12 cellular contexts compared by ENCODE assay signal in genomic region chr20:17023811-17024210, GRCh38.
A peak's percentile ranks its signal among the peaks of the same experiment; 100 is the strongest.
DNase-seq lines count a peak whose midpoint lies in the region; ATAC-seq, FAIRE-seq and TF ChIP-seq lines count a peak whose summit lies in the region.
"Had no signal": no experiment of that assay in that cellular context is flagged by ENCODE, and none has a peak within 500 bp of the region (broad histone marks: within the 10 kb centered on the region; RNA-seq: fewer than 3 reads in every experiment).

No MANE protein-coding gene starts in this region.

- H3K4me1 ChIP-seq in A549 (no peaks in the 10 kb centered on the region), IMR-90 (ENCODE audit: control insufficient read depth, insufficient read depth, low read length) (peaks cover 12% of the 10 kb centered on the region), left lung (no peaks in the 10 kb centered on the region), aorta (ENCODE audit: control insufficient read depth in 1 of 2, insufficient read depth in 2 of 2, low read length in 2 of 2) (no peaks in the 10 kb centered on the region)

- no TSS peak for BruUV-seq in IMR-90 (replicated peaks; lab: Mats Ljungman, UMichigan)

- no peak overlapping the region for H3K27ac ChIP-seq in A549
- peak overlapping the region; percentile 67 for H3K27ac ChIP-seq in IMR-90 (ENCODE audit: insufficient read depth, low read length)
- no peak overlapping the region for H3K27ac ChIP-seq in left lung
- H3K27ac ChIP-seq in aorta (ENCODE audit: low read depth in 1 of 2, low read length in 2 of 2), result no peak overlapping the region
- H3K27ac ChIP-seq in coronary artery, result no peak overlapping the region

- 21% methylated on average over 8 of the region's 8 CpGs for WGBS in A549 (ENCODE audit: missing lambda C conversion rate)
- 11% methylated on average over 3 of the region's 8 CpGs; no CpG with 5 or more reads in 1 of the 2 experiments for WGBS in IMR-90 (ENCODE audit: extremely low coverage in 2 of 2, insufficient read length in 1 of 2), 2 experiments
- WGBS in aorta, 2 donors, result 20 to 23% methylated on average over 8 of the region's 8 CpGs

- H4K20me1 ChIP-seq in IMR-90 (ENCODE audit: insufficient read depth, low read length), result no peaks in the 10 kb centered on the region

- H3K27me3 ChIP-seq in IMR-90 (ENCODE audit: control insufficient read depth, insufficient read depth, low read length), result no peaks in the 10 kb centered on the region
- no peaks in the 10 kb centered on the region for H3K27me3 ChIP-seq in left lung
- H3K27me3 ChIP-seq in aorta (ENCODE audit: control insufficient read depth in 1 of 2, insufficient read depth in 2 of 2, low read length in 1 of 2), result no peaks in the 10 kb centered on the region

- H2BK20ac ChIP-seq in IMR-90 (ENCODE audit: low read depth, low read length), result peak overlapping the region; percentile 11

- H2BK15ac ChIP-seq in IMR-90 (ENCODE audit: low read depth, low read length), result peak overlapping the region; percentile 48; the same call in 2 of the 3 replicates

- H3K9me1 ChIP-seq in IMR-90 (ENCODE audit: insufficient read depth, low read length), result 0 out of 2 replicates have a peak, but pooled peaks cover 2% of the 10 kb centered on the region

- peak overlapping the region; percentile 13; the same call in 1 of the 2 replicates for H3K9ac ChIP-seq in IMR-90 (ENCODE audit: low read depth, low read length)

- H2BK5ac ChIP-seq in IMR-90 (ENCODE audit: low read depth, low read length, poor library complexity, severe bottlenecking), result peak overlapping the region; percentile 49

- DNase-seq in A549 (ENCODE audit: low read depth in 1 of 2, low spot score in 1 of 2) (no peak), IMR-90 (peak; percentile 28), SHP77 treated with DMSO at 0.1 percent for 48 hours (lab: John Stamatoyannopoulos, UW) (peak; percentile 64), left lung (peak; percentile 68 to 79), aorta (no peak), coronary artery (ENCODE audit: low spot score) (no peak), middle frontal gyrus (ENCODE audit: extremely low spot score, low spot score) (no peak)
- no peak for DNase-seq in stimulated activated CD4-positive, alpha-beta T cell treated with anti-CD3 and anti-CD28 coated beads, Interleukin-4, amount 100 ng/mL, for 24 hours
- DNase-seq: activated B cell treated with CpG ODN at 0.5 μM for 24 hours; midbrain; stimulated activated CD4-positive, alpha-beta T cell treated with anti-CD3 and anti-CD28 coated beads, Interleukin-15, amount 100 ng/mL, for 24 hours had no signal

- no peak overlapping the region for H3K14ac ChIP-seq in IMR-90 (replicated peaks; ENCODE audit: low read depth, low read length)

- ATAC-seq in A549, result peak in 1 of 2 experiments; percentile 29; a peak in 1 of 6 replicates
- peak; percentile 55 for ATAC-seq in IMR-90 (ENCODE audit: low read depth)
- ATAC-seq in left lung, result peak; percentile 96
- ATAC-seq in aorta (ENCODE audit: low FRiP score), result no peak
- ATAC-seq: esophagus mucosa had no signal

- H2AK5ac ChIP-seq in IMR-90 (ENCODE audit: low read depth, low read length), result no peak overlapping the region

- no peaks in the 10 kb centered on the region for H3K36me3 ChIP-seq in IMR-90 (ENCODE audit: control insufficient read depth, insufficient read depth, low read length)
- H3K36me3 ChIP-seq in left lung, result no peaks in the 10 kb centered on the region
- no peaks in the 10 kb centered on the region for H3K36me3 ChIP-seq in aorta (ENCODE audit: control insufficient read depth in 1 of 2, insufficient read depth in 2 of 2, low read length in 1 of 2)

- no peaks in the 10 kb centered on the region for H3K79me1 ChIP-seq in IMR-90 (ENCODE audit: low read depth in 1 of 2, low read length in 2 of 2)

- no peak overlapping the region for H2AK9ac ChIP-seq in IMR-90 (replicated peaks; ENCODE audit: low read depth, low read length, poor library complexity)

- H3K23ac ChIP-seq in IMR-90 (ENCODE audit: low read depth, low read length), result 0 out of 2 replicates have a peak overlapping the region, but pooled peaks have one; percentile 8

- POLR2A ChIA-PET in A549 (lab: Yijun Ruan, JAX), result no interaction called here
- POLR2A ChIA-PET in IMR-90 (lab: Charles Lee; ENCODE audit: unreplicated experiment), result no interaction called here

- H3K4me3 ChIP-seq in A549 (no peak overlapping the region), IMR-90 (ENCODE audit: insufficient read depth, low read depth, low read length) (no peak overlapping the region), left lung (no peak overlapping the region), aorta (ENCODE audit: low read length in 2 of 2) (no peak overlapping the region), coronary artery (no peak overlapping the region)

- no peak for TF ChIP-seq EP300 in A549 (IDR thresholded peaks at IDR 0.05)

- H3K4ac ChIP-seq in IMR-90 (ENCODE audit: low read depth, low read length), result peak overlapping the region; percentile 42

- CTCF ChIA-PET in A549 (lab: Yijun Ruan, JAX) (no interaction called here), IMR-90 (lab: Yijun Ruan, JAX) (interaction anchor here (0.8 kb wide), 1 partner anchor 408 kb away, joined by 3 read pairs; no protein-coding TSS in a partner anchor)

- TF ChIP-seq RAD21 in A549 (conservative IDR thresholded peaks at IDR 0.05 in 1 of 2, IDR thresholded peaks at IDR 0.05 in 1 of 2) (no peak), IMR-90 (IDR thresholded peaks at IDR 0.05; ENCODE audit: low read length) (no peak)

- peak overlapping the region; percentile 26; the same call in 1 of the 2 replicates for H4K5ac ChIP-seq in IMR-90 (ENCODE audit: low read depth, low read length)

- peak overlapping the region; percentile 62 for H3K18ac ChIP-seq in IMR-90 (ENCODE audit: low read depth, low read length)

- dilution Hi-C loops in IMR-90 (cut with HindIII; ENCODE audit: low sequenced_read_pairs, unreplicated experiment), result no loop called here

- H2AFZ ChIP-seq in IMR-90 (replicated peaks; ENCODE audit: low read length, poor library complexity), result peak overlapping the region; percentile 58

- in situ Hi-C loops in IMR-90 (cut with MboI; ENCODE audit: low sequenced_read_pairs), result no loop called here

- H4K8ac ChIP-seq in IMR-90 (ENCODE audit: low read depth in 2 of 2, low read length in 2 of 2), result peak overlapping the region; percentile 25 to 41; a peak in 2 of 4 replicates

- H3K9me3 ChIP-seq in A549 (no peaks in the 10 kb centered on the region), IMR-90 (ENCODE audit: control insufficient read depth, insufficient read depth, low read length) (no peaks in the 10 kb centered on the region), left lung (peaks cover 0 to 15% of the 10 kb centered on the region in 2 donors), aorta (ENCODE audit: control insufficient read depth, low read length) (peaks cover 2% of the 10 kb centered on the region)

- FAIRE-seq in A549 (lab: Jason Lieb, UNC), result no peak

- TF ChIP-seq POLR2A in A549 (IDR thresholded peaks at IDR 0.05; ENCODE audit: low read length) (no peak), IMR-90 (IDR thresholded peaks at IDR 0.05; ENCODE audit: low read depth, low read length) (no peak)

- TF ChIP-seq CTCF in A549 (IDR thresholded peaks at IDR 0.05) (no peak), IMR-90 (conservative IDR thresholded peaks at IDR 0.05; ENCODE audit: low read depth, low read length) (no peak), left lung (IDR thresholded peaks at IDR 0.05) (no peak), coronary artery (IDR thresholded peaks at IDR 0.05) (no peak)

- peak overlapping the region; percentile 70; the same call in 1 of the 2 replicates for H4K91ac ChIP-seq in IMR-90 (ENCODE audit: insufficient read depth, low read depth, low read length)

- peak overlapping the region; percentile 45 for H2BK120ac ChIP-seq in IMR-90 (ENCODE audit: low read depth, low read length)

- H3K56ac ChIP-seq in IMR-90 (ENCODE audit: extremely low read depth, insufficient read depth, low read length), result peak overlapping the region; percentile 36; the same call in 1 of the 2 replicates

- intact Hi-C loops in IMR-90 (cut with micrococcal nuclease) (loop anchor here (2.0 kb wide), 1 partner anchor 101 kb away; no protein-coding TSS in a partner anchor), left lung (cut with DNase I) (no loop called here), aorta (cut with DNase I) (no loop called here)

- H3K4me2 ChIP-seq in A549 (peak overlapping the region; percentile 39; the same call in 1 of the 3 replicates), IMR-90 (ENCODE audit: low read depth, low read length) (peak overlapping the region; percentile 37)

TF ChIP-seq in A549, 52 proteins besides CTCF, POLR2A, EP300 and RAD21 (continues in another document):
- TF ChIP-seq JUNB (IDR thresholded peaks at IDR 0.05) (no peak), JUN (IDR thresholded peaks at IDR 0.05) (no peak), EHMT2 (IDR thresholded peaks at IDR 0.05; ENCODE audit: low read depth) (no peak), BHLHE40 (IDR thresholded peaks at IDR 0.05; ENCODE audit: low read depth, low read length) (no peak), FOSB (CRISPR knock-in tag; IDR thresholded peaks at IDR 0.05) (no peak), MAFK (IDR thresholded peaks at IDR 0.05; ENCODE audit: partially characterized antibody) (no peak), NR3C1 (IDR thresholded peaks at IDR 0.05) (no peak), MAZ (IDR thresholded peaks at IDR 0.05; ENCODE audit: borderline replicate concordance, low read depth, low read length) (no peak), RNF2 (IDR thresholded peaks at IDR 0.05; ENCODE audit: borderline replicate concordance, low read depth) (no peak), POLR2AphosphoS2 (conservative IDR thresholded peaks at IDR 0.05; ENCODE audit: low read length) (no peak), ZSCAN20 (CRISPR knock-in tag; IDR thresholded peaks at IDR 0.05) (no peak), CHD4 (IDR thresholded peaks at IDR 0.05; ENCODE audit: borderline replicate concordance) (no peak), TFCP2L1 (CRISPR knock-in tag; IDR thresholded peaks at IDR 0.05) (no peak)

TF ChIP-seq in IMR-90, 13 proteins besides CTCF, POLR2A, EP300 and RAD21 (continues in another document):
- TF ChIP-seq NFE2L2 (IDR thresholded peaks at IDR 0.05; ENCODE audit: low read depth, low read length) (no peak), MAFK (IDR thresholded peaks at IDR 0.05; ENCODE audit: low read depth, low read length) (no peak), BHLHE40 (IDR thresholded peaks at IDR 0.05; ENCODE audit: low read depth, low read length) (no peak), SMC3 (IDR thresholded peaks at IDR 0.05; ENCODE audit: low read depth, low read length) (no peak), RCOR1 (IDR thresholded peaks at IDR 0.05; ENCODE audit: insufficient replicate concordance, low read length) (no peak), MAZ (IDR thresholded peaks at IDR 0.05; ENCODE audit: borderline replicate concordance, low read depth, low read length) (no peak), FOS (IDR thresholded peaks at IDR 0.05; ENCODE audit: low read depth, low read length) (no peak)
- TF ChIP-seq, protein P1, sequence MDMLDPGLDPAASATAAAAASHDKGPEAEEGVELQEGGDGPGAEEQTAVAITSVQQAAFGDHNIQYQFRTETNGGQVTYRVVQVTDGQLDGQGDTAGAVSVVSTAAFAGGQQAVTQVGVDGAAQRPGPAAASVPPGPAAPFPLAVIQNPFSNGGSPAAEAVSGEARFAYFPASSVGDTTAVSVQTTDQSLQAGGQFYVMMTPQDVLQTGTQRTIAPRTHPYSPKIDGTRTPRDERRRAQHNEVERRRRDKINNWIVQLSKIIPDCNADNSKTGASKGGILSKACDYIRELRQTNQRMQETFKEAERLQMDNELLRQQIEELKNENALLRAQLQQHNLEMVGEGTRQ (IDR thresholded peaks at IDR 0.05; ENCODE audit: low read depth, low read length), result no peak

Comparison
In these comparisons a context has a peak if more than half of its experiments do, and no peak if none do; other contexts are left out.
1. DNase-seq: peak in IMR-90 (single experiment), SHP77 treated with DMSO at 0.1 percent for 48 hours (single experiment) and left lung (2 of 2); none in A549 (0 of 2), aorta (0 of 2), coronary artery (single experiment), middle frontal gyrus (single experiment) and stimulated activated CD4-positive, alpha-beta T cell treated with anti-CD3 and anti-CD28 coated beads, Interleukin-4, amount 100 ng/mL, for 24 hours (single experiment).